8 cellular contexts compared by ENCODE assay signal in the genomic region with DNA sequence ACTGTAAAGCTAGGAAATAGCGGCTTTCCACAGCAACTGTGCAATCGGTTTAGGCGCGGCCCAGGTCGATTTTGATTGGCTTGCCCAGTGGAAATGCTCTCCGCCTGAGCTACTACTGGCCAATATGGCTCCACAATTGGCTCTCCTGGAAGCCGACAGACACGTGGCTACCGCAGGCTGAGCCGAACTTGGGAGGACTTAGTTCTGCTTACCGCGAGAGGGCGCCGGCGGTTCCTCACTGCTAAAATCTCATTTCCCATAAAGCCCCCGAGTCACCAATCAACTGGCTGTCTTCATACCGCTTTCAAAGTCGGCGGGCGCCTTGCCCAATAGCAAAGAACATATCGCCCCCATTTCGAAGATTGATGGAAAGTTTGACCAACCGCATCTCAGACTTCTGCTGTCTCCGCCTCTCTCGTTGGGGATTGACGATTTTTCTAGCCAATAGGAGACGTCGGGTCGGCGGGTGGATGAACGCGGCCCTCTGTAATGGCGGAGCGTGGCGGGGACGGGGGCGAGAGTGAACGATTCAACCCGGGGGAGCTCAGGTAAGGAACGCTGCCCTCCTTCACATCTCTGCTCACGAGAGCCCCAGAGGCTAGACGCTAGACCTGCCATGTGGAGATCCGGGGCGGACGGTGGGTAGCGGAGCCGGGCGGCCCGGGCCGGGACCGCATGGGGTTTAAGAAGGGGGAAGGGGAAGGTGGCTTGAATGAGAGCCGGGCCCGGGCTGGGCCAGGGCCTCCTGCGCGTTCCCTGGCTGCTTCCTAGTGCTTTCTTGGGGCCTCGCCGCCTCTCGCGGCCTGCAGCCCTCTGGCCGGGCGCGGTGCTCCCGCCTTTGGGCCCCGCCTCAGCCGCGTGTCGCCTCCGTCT. TPM values are rescaled to one million over a fixed set of nuclear protein-coding genes. Genes with fewer than 3 reads are reported as not detected.
DNase-seq lines count a peak whose midpoint lies in the region; ATAC-seq and TF ChIP-seq lines count a peak whose summit lies in the region.

A gene (plus strand): TSS at position 473 of the 873 bp plus-strand sequence. CDS start 17 bp downstream, at position 490.

- H3K36me3 ChIP-seq in DOHH2 (ENCODE audit: control insufficient read depth, low read length), result peaks cover 25% of the 10 kb centered on the region
- H3K36me3 ChIP-seq in fibroblast of lung (ENCODE audit: control insufficient read depth, insufficient read depth, low read length), result no peaks in the 10 kb centered on the region

- H3K9me3 ChIP-seq in DOHH2 (ENCODE audit: control insufficient read depth, insufficient read depth, low read length) (peaks cover 3% of the 10 kb centered on the region; the same call in 1 of the 2 replicates), fibroblast of lung (ENCODE audit: control insufficient read depth, insufficient read depth, low read depth, low read length) (no peaks in the 10 kb centered on the region)

- H3K9me3 Mint-ChIP-seq in naive thymus-derived CD8-positive, alpha-beta T cell, result peaks cover 0 to 1% (median 0%) of the 10 kb centered on the region in 9 donors

- H3K79me2 ChIP-seq in DOHH2 (ENCODE audit: control insufficient read depth, low read length) (peaks cover 50% of the 10 kb centered on the region), fibroblast of lung (ENCODE audit: control insufficient read depth, insufficient read depth, low read length) (peaks cover 50% of the 10 kb centered on the region)

- POLR2A ChIA-PET in naive thymus-derived CD8-positive, alpha-beta T cell (lab: Charles Lee), result interaction anchor here (1.0 to 1.2 kb wide), 3 partner anchors 10 to 306 kb away, joined by 3 to 5 read pairs (median 3); no protein-coding TSS in a partner anchor

- H3K4me3 ChIP-seq in DOHH2 (ENCODE audit: low read length) (peak within 1 kb of the TSS; percentile 85), fibroblast of lung (replicated peaks in 1 of 4; ENCODE audit: control extremely low read depth in 1 of 4, insufficient read depth in 1 of 4, low read depth in 3 of 4, low read length in 4 of 4) (peak within 1 kb of the TSS; percentile 85 to 97 (median 96))

- peak within 1 kb of the TSS; percentile 94 to 100 (median 98) for H3K4me3 Mint-ChIP-seq in naive thymus-derived CD8-positive, alpha-beta T cell

- H3K27me3 ChIP-seq in DOHH2 (ENCODE audit: control insufficient read depth, low read length) (no peaks in the 10 kb centered on the region), fibroblast of lung (ENCODE audit: control insufficient read depth, insufficient read depth, low read length) (no peaks in the 10 kb centered on the region)

- peaks cover 24 to 49% (median 46%) of the 10 kb centered on the region in 4 donors for H3K4me1 Mint-ChIP-seq in naive thymus-derived CD8-positive, alpha-beta T cell

- peaks cover 31% of the 10 kb centered on the region for H3K4me1 ChIP-seq in DOHH2 (ENCODE audit: control insufficient read depth, low read length)
- H3K4me1 ChIP-seq in fibroblast of lung (ENCODE audit: control insufficient read depth, extremely low read depth, insufficient read depth, low read length), result peaks cover 3% of the 10 kb centered on the region

- H3K9ac ChIP-seq in fibroblast of lung (ENCODE audit: insufficient read depth, low read length), result peak within 1 kb of the TSS; percentile 99

- DNase-seq in Kasumi-1 (lab: John Stamatoyannopoulos, UW) (peak; percentile 99), RPMI7951 (ENCODE audit: low read depth) (peak; percentile 100), fibroblast of lung (ENCODE audit: low read depth in 2 of 2) (peak; percentile 100)
- DNase-seq in activated T-helper 1 cell treated with anti-CD3 and anti-CD28 coated beads, Interleukin-2, amount 50 U/mL, for 16 hours (ENCODE audit: low read depth in 1 of 2, low spot score in 1 of 2), result peak; percentile 92 to 94
- peak; percentile 92 to 99 (median 98) for DNase-seq in naive thymus-derived CD8-positive, alpha-beta T cell
- peak; percentile 98 for DNase-seq in stimulated activated naive CD4-positive, alpha-beta T cell treated with Interleukin-2 at 50 U/mL for 16 hours (lab: John Stamatoyannopoulos, UW)

- H3K36me3 Mint-ChIP-seq in naive thymus-derived CD8-positive, alpha-beta T cell, result no peaks in the 10 kb centered on the region

- no peaks in the 10 kb centered on the region for H3F3A ChIP-seq in DOHH2 (ENCODE audit: control insufficient read depth, insufficient read depth)

- H3K27ac Mint-ChIP-seq in naive thymus-derived CD8-positive, alpha-beta T cell, result peak within 1 kb of the TSS; percentile 94 to 100 (median 98)

- H3K4me2 ChIP-seq in DOHH2 (ENCODE audit: low read length) (peak within 1 kb of the TSS; percentile 69), fibroblast of lung (ENCODE audit: extremely low read depth, insufficient read depth, low read length) (peak within 1 kb of the TSS; percentile 91)

- H4K20me1 ChIP-seq in DOHH2 (ENCODE audit: control insufficient read depth, insufficient read depth, low read depth, low read length), result peaks cover 25% of the 10 kb centered on the region
- no peaks in the 10 kb centered on the region for H4K20me1 ChIP-seq in fibroblast of lung (ENCODE audit: control insufficient read depth, extremely low read depth, insufficient read depth, low read length)

- H2AFZ ChIP-seq in fibroblast of lung (ENCODE audit: low read length), result peak within 1 kb of the TSS; percentile 96

- no peaks in the 10 kb centered on the region for H3K27me3 Mint-ChIP-seq in naive thymus-derived CD8-positive, alpha-beta T cell

- peak; percentile 96 for ATAC-seq in GM21825 (IDR thresholded peaks at IDR 0.05; ENCODE audit: unreplicated experiment)
- peak; percentile 92 to 93 for ATAC-seq in naive thymus-derived CD8-positive, alpha-beta T cell

- TF ChIP-seq CTCF in DOHH2 (IDR thresholded peaks at IDR 0.05; ENCODE audit: low read depth, low read length, poor library complexity, severe bottlenecking), result peak; percentile 86
- peak; percentile 55 to 76 for TF ChIP-seq CTCF in fibroblast of lung (conservative IDR thresholded peaks at IDR 0.05 in 1 of 2, IDR thresholded peaks at IDR 0.05 in 1 of 2; ENCODE audit: low read depth in 1 of 2, low read length in 2 of 2)

- H3K27ac ChIP-seq in DOHH2 (ENCODE audit: low read depth, low read length) (peak within 1 kb of the TSS; percentile 67), fibroblast of lung (ENCODE audit: insufficient read depth, low read length) (peak within 1 kb of the TSS; percentile 97)

- H3K9me2 ChIP-seq in DOHH2 (replicated peaks; ENCODE audit: control insufficient read depth, low read length), result no peaks in the 10 kb centered on the region

RNA-seq across cellular contexts. Expression of the gene that starts here (rescaled TPM):
- 29.2 and 33.9 TPM in 2 replicates for total RNA-seq in RPMI7951 (2014; rRNA removed; shearing (Covaris generic))
- 21.3 and 27.2 TPM in 2 replicates for total RNA-seq in fibroblast of lung
- 32.3 and 47.7 TPM in 2 replicates for polyA plus RNA-seq in fibroblast of lung
- 25.1 and 30.4 TPM in 2 replicates for polyA plus RNA-seq in fibroblast of lung (2012)
- polyA minus RNA-seq in fibroblast of lung (ENCODE audit: low replicate concordance), result 39.2 and 62.6 TPM in 2 replicates
- total RNA-seq in naive thymus-derived CD8-positive, alpha-beta T cell, result 10 to 100 TPM; 91.5 to 94.3 TPM
- 10 to 100 TPM; 31.7 to 38.4 (median 38.1) TPM for polyA plus RNA-seq in naive thymus-derived CD8-positive, alpha-beta T cell

Comparison
In these comparisons a context has a peak if more than half of its experiments do, and no peak if none do; other contexts are left out.
1. Peak in every context shown above with its lines: DNase-seq, ATAC-seq, H3K4me3 ChIP-seq and H3K27ac ChIP-seq.